In the genomic region with DNA sequence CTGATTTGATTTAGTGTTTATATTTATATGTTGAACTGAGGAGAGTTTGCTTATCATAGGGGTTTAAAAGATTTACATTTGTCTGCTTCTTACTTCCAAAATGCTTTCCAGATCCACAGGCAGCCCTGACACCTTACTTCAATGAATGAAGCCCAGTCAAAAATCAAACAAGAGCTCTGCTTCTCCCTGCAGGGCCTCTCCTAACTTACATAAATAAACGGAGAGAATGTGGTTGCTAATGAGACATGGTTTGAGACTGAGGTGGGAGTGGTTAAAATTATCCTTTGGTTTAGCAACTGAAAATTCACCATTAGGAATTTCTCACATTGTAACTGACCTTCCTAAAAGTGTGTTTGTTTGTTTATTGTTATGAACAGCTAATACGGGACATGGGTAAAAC, we compare ENCODE assay signal across 19 cellular contexts.
DNase-seq lines count a peak whose midpoint lies in the region; ATAC-seq and TF ChIP-seq lines count a peak whose summit lies in the region.
"Had no signal": no experiment of that assay in that cellular context is flagged by ENCODE, and none has a peak within 500 bp of the region (broad histone marks: within the 10 kb centered on the region; RNA-seq: fewer than 3 reads in every experiment).

No MANE protein-coding gene starts in this region.

- intact Hi-C loops in stomach (cut with DNase I; ENCODE audit: low total_unique reads) = no loop called here

- H3K36me3 ChIP-seq in stomach = no peaks in the 10 kb centered on the region

- no peaks in the 10 kb centered on the region for H3K4me1 ChIP-seq in stomach

- peaks cover 5% of the 10 kb centered on the region for H3K9me3 Mint-ChIP-seq in osteocyte (ENCODE audit: unreplicated experiment)

- no peak for ATAC-seq in SK-N-SH treated with all-trans-retinoic acid at 6 μM for 48 hours
- ATAC-seq: PC-3 had no signal

- DNase-seq in EH (ENCODE audit: low read depth) = peak; percentile 18
- peak; percentile 38 for DNase-seq in H4 (ENCODE audit: low spot score)
- peak; percentile 29 for DNase-seq in SW480 (ENCODE audit: low spot score)
- peak; percentile 28 for DNase-seq in iPS-NIHi7 (ENCODE audit: extremely low spot score)
- no peak for DNase-seq in osteocyte (ENCODE audit: extremely low spot score, unreplicated experiment)
- no peak for DNase-seq in stomach
- DNase-seq: ACHN, C1 segment of cervical spinal cord, DMS79, H7, HFFc6, KG1, NCI-H1930, PC-3, RPMI8226, SHP77 treated with DMSO at 0.1 percent for 48 hours, T-helper 1 cell had no signal

- no peak overlapping the region for H3K27ac ChIP-seq in stomach

- no peaks in the 10 kb centered on the region for H3K4me1 Mint-ChIP-seq in osteocyte (ENCODE audit: unreplicated experiment)

- no peak overlapping the region for H3K4me3 Mint-ChIP-seq in osteocyte (ENCODE audit: unreplicated experiment)
- H3K4me3 Mint-ChIP-seq: HFFc6 had no signal

- H3K27me3 Mint-ChIP-seq in osteocyte (ENCODE audit: unreplicated experiment) = peaks cover 15% of the 10 kb centered on the region

- no peak overlapping the region for H3K4me3 ChIP-seq in stomach

- H3K27ac Mint-ChIP-seq in osteocyte (ENCODE audit: unreplicated experiment) = no peak overlapping the region
- H3K27ac Mint-ChIP-seq: HFFc6 had no signal

- H3K36me3 Mint-ChIP-seq in osteocyte (ENCODE audit: unreplicated experiment) = no peaks in the 10 kb centered on the region

- no peak for TF ChIP-seq EP300 in stomach (IDR thresholded peaks at IDR 0.05)

- no peak for TF ChIP-seq CTCF in osteocyte (IDR thresholded peaks at IDR 0.05)
- TF ChIP-seq CTCF in stomach (IDR thresholded peaks at IDR 0.05) = no peak

- H3K9me3 ChIP-seq in stomach = peaks cover 0 to 12% (median 0%) of the 10 kb centered on the region in 4 donors
- H3K9me3 ChIP-seq: SK-N-SH had no signal

- WGBS in stomach, 5 donors = 40 to 54% (median 46%) methylated on average over 2 of the region's 2 CpGs

- H3K27me3 ChIP-seq in stomach = no peaks in the 10 kb centered on the region

- no peak for TF ChIP-seq POLR2A in stomach (IDR thresholded peaks at IDR 0.05)

TF ChIP-seq in SK-N-SH treated with all-trans-retinoic acid at 6 μM for 48 hours, 23 proteins besides CTCF, POLR2A, EP300 and RAD21:
- TF ChIP-seq, protein P1, sequence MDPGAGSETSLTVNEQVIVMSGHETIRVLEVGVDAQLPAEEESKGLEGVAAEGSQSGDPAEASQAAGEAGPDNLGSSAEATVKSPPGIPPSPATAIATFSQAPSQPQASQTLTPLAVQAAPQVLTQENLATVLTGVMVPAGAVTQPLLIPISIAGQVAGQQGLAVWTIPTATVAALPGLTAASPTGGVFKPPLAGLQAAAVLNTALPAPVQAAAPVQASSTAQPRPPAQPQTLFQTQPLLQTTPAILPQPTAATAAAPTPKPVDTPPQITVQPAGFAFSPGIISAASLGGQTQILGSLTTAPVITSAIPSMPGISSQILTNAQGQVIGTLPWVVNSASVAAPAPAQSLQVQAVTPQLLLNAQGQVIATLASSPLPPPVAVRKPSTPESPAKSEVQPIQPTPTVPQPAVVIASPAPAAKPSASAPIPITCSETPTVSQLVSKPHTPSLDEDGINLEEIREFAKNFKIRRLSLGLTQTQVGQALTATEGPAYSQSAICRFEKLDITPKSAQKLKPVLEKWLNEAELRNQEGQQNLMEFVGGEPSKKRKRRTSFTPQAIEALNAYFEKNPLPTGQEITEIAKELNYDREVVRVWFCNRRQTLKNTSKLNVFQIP (CRISPR knock-in tag; IDR thresholded peaks at IDR 0.05; ENCODE audit: borderline replicate concordance, low read depth) = no peak
- TF ChIP-seq, protein P2, sequence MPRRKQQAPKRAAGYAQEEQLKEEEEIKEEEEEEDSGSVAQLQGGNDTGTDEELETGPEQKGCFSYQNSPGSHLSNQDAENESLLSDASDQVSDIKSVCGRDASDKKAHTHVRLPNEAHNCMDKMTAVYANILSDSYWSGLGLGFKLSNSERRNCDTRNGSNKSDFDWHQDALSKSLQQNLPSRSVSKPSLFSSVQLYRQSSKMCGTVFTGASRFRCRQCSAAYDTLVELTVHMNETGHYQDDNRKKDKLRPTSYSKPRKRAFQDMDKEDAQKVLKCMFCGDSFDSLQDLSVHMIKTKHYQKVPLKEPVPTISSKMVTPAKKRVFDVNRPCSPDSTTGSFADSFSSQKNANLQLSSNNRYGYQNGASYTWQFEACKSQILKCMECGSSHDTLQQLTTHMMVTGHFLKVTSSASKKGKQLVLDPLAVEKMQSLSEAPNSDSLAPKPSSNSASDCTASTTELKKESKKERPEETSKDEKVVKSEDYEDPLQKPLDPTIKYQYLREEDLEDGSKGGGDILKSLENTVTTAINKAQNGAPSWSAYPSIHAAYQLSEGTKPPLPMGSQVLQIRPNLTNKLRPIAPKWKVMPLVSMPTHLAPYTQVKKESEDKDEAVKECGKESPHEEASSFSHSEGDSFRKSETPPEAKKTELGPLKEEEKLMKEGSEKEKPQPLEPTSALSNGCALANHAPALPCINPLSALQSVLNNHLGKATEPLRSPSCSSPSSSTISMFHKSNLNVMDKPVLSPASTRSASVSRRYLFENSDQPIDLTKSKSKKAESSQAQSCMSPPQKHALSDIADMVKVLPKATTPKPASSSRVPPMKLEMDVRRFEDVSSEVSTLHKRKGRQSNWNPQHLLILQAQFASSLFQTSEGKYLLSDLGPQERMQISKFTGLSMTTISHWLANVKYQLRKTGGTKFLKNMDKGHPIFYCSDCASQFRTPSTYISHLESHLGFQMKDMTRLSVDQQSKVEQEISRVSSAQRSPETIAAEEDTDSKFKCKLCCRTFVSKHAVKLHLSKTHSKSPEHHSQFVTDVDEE (CRISPR knock-in tag; IDR thresholded peaks at IDR 0.05) = no peak
- TF ChIP-seq, protein P3, sequence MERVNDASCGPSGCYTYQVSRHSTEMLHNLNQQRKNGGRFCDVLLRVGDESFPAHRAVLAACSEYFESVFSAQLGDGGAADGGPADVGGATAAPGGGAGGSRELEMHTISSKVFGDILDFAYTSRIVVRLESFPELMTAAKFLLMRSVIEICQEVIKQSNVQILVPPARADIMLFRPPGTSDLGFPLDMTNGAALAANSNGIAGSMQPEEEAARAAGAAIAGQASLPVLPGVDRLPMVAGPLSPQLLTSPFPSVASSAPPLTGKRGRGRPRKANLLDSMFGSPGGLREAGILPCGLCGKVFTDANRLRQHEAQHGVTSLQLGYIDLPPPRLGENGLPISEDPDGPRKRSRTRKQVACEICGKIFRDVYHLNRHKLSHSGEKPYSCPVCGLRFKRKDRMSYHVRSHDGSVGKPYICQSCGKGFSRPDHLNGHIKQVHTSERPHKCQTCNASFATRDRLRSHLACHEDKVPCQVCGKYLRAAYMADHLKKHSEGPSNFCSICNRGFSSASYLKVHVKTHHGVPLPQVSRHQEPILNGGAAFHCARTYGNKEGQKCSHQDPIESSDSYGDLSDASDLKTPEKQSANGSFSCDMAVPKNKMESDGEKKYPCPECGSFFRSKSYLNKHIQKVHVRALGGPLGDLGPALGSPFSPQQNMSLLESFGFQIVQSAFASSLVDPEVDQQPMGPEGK (CRISPR knock-in tag; IDR thresholded peaks at IDR 0.05; ENCODE audit: borderline replicate concordance) = no peak
- TF ChIP-seq, protein P4, sequence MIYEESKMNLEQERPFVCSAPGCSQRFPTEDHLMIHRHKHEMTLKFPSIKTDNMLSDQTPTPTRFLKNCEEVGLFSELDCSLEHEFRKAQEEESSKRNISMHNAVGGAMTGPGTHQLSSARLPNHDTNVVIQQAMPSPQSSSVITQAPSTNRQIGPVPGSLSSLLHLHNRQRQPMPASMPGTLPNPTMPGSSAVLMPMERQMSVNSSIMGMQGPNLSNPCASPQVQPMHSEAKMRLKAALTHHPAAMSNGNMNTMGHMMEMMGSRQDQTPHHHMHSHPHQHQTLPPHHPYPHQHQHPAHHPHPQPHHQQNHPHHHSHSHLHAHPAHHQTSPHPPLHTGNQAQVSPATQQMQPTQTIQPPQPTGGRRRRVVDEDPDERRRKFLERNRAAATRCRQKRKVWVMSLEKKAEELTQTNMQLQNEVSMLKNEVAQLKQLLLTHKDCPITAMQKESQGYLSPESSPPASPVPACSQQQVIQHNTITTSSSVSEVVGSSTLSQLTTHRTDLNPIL (CRISPR knock-in tag; IDR thresholded peaks at IDR 0.05; ENCODE audit: low read depth) = no peak
- TF ChIP-seq OSR1 (CRISPR knock-in tag; IDR thresholded peaks at IDR 0.05) (no peak), SNAI2 (CRISPR knock-in tag; IDR thresholded peaks at IDR 0.05) (no peak), PPARA (CRISPR knock-in tag; IDR thresholded peaks at IDR 0.05; ENCODE audit: borderline replicate concordance) (no peak), ZFP3 (CRISPR knock-in tag; IDR thresholded peaks at IDR 0.05) (no peak), ISL1 (CRISPR knock-in tag; IDR thresholded peaks at IDR 0.05) (no peak), CSDC2 (CRISPR knock-in tag; IDR thresholded peaks at IDR 0.05) (no peak), BACH2 (CRISPR knock-in tag; IDR thresholded peaks at IDR 0.05; ENCODE audit: borderline replicate concordance) (no peak), ZFP30 (CRISPR knock-in tag; IDR thresholded peaks at IDR 0.05) (no peak), ARNTL (CRISPR knock-in tag; IDR thresholded peaks at IDR 0.05; ENCODE audit: borderline replicate concordance, low read depth) (no peak), TCF4 (CRISPR knock-in tag; IDR thresholded peaks at IDR 0.05; ENCODE audit: borderline replicate concordance) (no peak), ZNF70 (CRISPR knock-in tag; IDR thresholded peaks at IDR 0.05) (no peak), ZNF565 (CRISPR knock-in tag; conservative IDR thresholded peaks at IDR 0.05; ENCODE audit: low read depth) (no peak)
- TF ChIP-seq, protein P5, sequence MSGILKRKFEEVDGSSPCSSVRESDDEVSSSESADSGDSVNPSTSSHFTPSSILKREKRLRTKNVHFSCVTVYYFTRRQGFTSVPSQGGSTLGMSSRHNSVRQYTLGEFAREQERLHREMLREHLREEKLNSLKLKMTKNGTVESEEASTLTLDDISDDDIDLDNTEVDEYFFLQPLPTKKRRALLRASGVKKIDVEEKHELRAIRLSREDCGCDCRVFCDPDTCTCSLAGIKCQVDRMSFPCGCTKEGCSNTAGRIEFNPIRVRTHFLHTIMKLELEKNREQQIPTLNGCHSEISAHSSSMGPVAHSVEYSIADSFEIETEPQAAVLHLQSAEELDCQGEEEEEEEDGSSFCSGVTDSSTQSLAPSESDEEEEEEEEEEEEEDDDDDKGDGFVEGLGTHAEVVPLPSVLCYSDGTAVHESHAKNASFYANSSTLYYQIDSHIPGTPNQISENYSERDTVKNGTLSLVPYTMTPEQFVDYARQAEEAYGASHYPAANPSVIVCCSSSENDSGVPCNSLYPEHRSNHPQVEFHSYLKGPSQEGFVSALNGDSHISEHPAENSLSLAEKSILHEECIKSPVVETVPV (CRISPR knock-in tag; IDR thresholded peaks at IDR 0.05) = no peak

Comparison
In these comparisons a context has a peak if more than half of its experiments do, and no peak if none do; other contexts are left out.
1. DNase-seq: peak in EH (single experiment), H4 (single experiment), SW480 (single experiment) and iPS-NIHi7 (single experiment); none in osteocyte (single experiment) and stomach (single experiment).